ENCODE assay signal across 11 cellular contexts in genomic region chr12:42756841-42757661, GRCh38.
DNase-seq lines count a peak whose midpoint lies in the region; ATAC-seq and TF ChIP-seq lines count a peak whose summit lies in the region.
"Had no signal": no experiment of that assay in that cellular context is flagged by ENCODE, and none has a peak within 500 bp of the region (broad histone marks: within the 10 kb centered on the region; RNA-seq: fewer than 3 reads in every experiment).

No MANE protein-coding gene starts in this region.

- H4K20me1 ChIP-seq in SK-N-SH (ENCODE audit: insufficient read depth), result no peaks in the 10 kb centered on the region

- peak; percentile 20 to 89; a peak in 2 of 4 replicates for TF ChIP-seq EP300 in SK-N-SH (IDR thresholded peaks at IDR 0.05; ENCODE audit: borderline replicate concordance in 1 of 2, low read depth in 1 of 2, low read length in 1 of 2)

- peak overlapping the region; percentile 30; the same call in 1 of the 2 replicates for H3K4me2 ChIP-seq in SK-N-SH

- H3K9me3 ChIP-seq in HEK293 (ENCODE audit: control insufficient read depth, insufficient read depth, low read depth, low read length) (no peaks in the 10 kb centered on the region), SK-N-SH (no peaks in the 10 kb centered on the region), iPS-20b (ENCODE audit: insufficient read depth, low read depth, low read length) (no peaks in the 10 kb centered on the region)

- ATAC-seq in stimulated activated naive CD8-positive, alpha-beta T cell treated with anti-CD3 and anti-CD28 coated beads, Interleukin-15, amount 100 ng/mL, for 72 hours, result no peak
- ATAC-seq in GM19452 (IDR thresholded peaks at IDR 0.05; ENCODE audit: unreplicated experiment) (no peak), HG03108 (IDR thresholded peaks at IDR 0.05; ENCODE audit: unreplicated experiment) (no peak)
- ATAC-seq: activated CD8-positive, alpha-beta memory T cell treated with anti-CD3 and anti-CD28 coated beads, Interleukin-2, amount 10 ng/mL, durations not matched to agents 7 days and 5 days had no signal

- H3K36me3 ChIP-seq in HEK293 (ENCODE audit: control insufficient read depth in 2 of 2, insufficient read depth in 1 of 2, low read length in 2 of 2) (no peaks in the 10 kb centered on the region), SK-N-SH (replicated peaks in 1 of 2; ENCODE audit: control insufficient read depth in 1 of 2, insufficient read depth in 2 of 2, low read length in 1 of 2) (no peaks in the 10 kb centered on the region), iPS-20b (ENCODE audit: insufficient read depth, low read depth, low read length) (no peaks in the 10 kb centered on the region)

- H3K9me3 Mint-ChIP-seq in stimulated activated naive CD8-positive, alpha-beta T cell treated with anti-CD3 and anti-CD28 coated beads, Interleukin-15, amount 100 ng/mL, for 72 hours, result no peaks in the 10 kb centered on the region

- CTCF ChIA-PET in HEK293 (lab: Yijun Ruan, JAX), result interaction anchor here (0.6 to 0.7 kb wide), 2 partner anchors 29 to 187 kb away, joined by 3 read pairs; no protein-coding TSS in a partner anchor
- CTCF ChIA-PET in SK-N-SH (lab: Yijun Ruan, JAX), result interaction anchor here (1.0 kb wide), 1 partner anchor 9 kb away, joined by 3 read pairs; no protein-coding TSS in a partner anchor

- no peaks in the 10 kb centered on the region for H3K4me1 ChIP-seq in HEK293 (ENCODE audit: control insufficient read depth, insufficient read depth, low read length)
- H3K4me1 ChIP-seq in SK-N-SH (ENCODE audit: control insufficient read depth in 1 of 2, insufficient read depth in 2 of 2, low read depth in 1 of 2, low read length in 1 of 2), result peaks cover 6 to 15% of the 10 kb centered on the region in 2 experiments; a peak in 2 of 4 replicates
- peaks cover 25% of the 10 kb centered on the region for H3K4me1 ChIP-seq in iPS-20b (ENCODE audit: insufficient read depth, low read length)

- no peaks in the 10 kb centered on the region for H3K9me2 ChIP-seq in SK-N-SH

- POLR2A ChIA-PET in HEK293 (lab: Yijun Ruan, JAX) (interaction anchor here (1.1 kb wide), 1 partner anchor 34 kb away, joined by 3 read pairs; no protein-coding TSS in a partner anchor), SK-N-SH (lab: Yijun Ruan, JAX) (no interaction called here)

- H3K27me3 ChIP-seq in SK-N-SH (ENCODE audit: insufficient read depth) (no peaks in the 10 kb centered on the region), iPS-20b (ENCODE audit: insufficient read depth, low read length) (no peaks in the 10 kb centered on the region)

- DNase-seq in AG08396 (ENCODE audit: low spot score), result peak; percentile 66
- DNase-seq in SK-N-SH, result no peak
- DNase-seq in stimulated activated naive CD8-positive, alpha-beta T cell treated with anti-CD3 and anti-CD28 coated beads, Interleukin-15, amount 100 ng/mL, for 72 hours, result no peak
- DNase-seq in activated CD8-positive, alpha-beta memory T cell treated with anti-CD3 and anti-CD28 coated beads for 24 hours, result no peak
- DNase-seq: activated CD8-positive, alpha-beta memory T cell treated with anti-CD3 and anti-CD28 coated beads, Interleukin-2, amount 10 ng/mL, durations not matched to agents 7 days and 5 days; CD4-positive, CD25-positive, alpha-beta regulatory T cell; left cardiac atrium had no signal

- H3K27ac Mint-ChIP-seq in stimulated activated naive CD8-positive, alpha-beta T cell treated with anti-CD3 and anti-CD28 coated beads, Interleukin-15, amount 100 ng/mL, for 72 hours, result no peak overlapping the region
- H3K27ac Mint-ChIP-seq: activated CD8-positive, alpha-beta memory T cell treated with anti-CD3 and anti-CD28 coated beads, Interleukin-2, amount 10 ng/mL, durations not matched to agents 7 days and 5 days had no signal

- H3K4me3 ChIP-seq in HEK293 (ENCODE audit: low read depth, low read length), result no peak overlapping the region
- no peak overlapping the region for H3K4me3 ChIP-seq in SK-N-SH (ENCODE audit: low read depth in 2 of 2, low read length in 1 of 2)
- peak overlapping the region; percentile 11; the same call in 1 of the 2 replicates for H3K4me3 ChIP-seq in iPS-20b (ENCODE audit: low read length)

- 24% methylated on average over 11 of the region's 11 CpGs for WGBS in SK-N-SH (ENCODE audit: low lambda C conversion rate)

- peak overlapping the region; percentile 17; the same call in 1 of the 2 replicates for H3K9ac ChIP-seq in SK-N-SH
- peak overlapping the region; percentile 17 for H3K9ac ChIP-seq in iPS-20b (ENCODE audit: low read depth, low read length)

- H3K27me3 Mint-ChIP-seq in stimulated activated naive CD8-positive, alpha-beta T cell treated with anti-CD3 and anti-CD28 coated beads, Interleukin-15, amount 100 ng/mL, for 72 hours, result no peaks in the 10 kb centered on the region
- H3K27me3 Mint-ChIP-seq: activated CD8-positive, alpha-beta memory T cell treated with anti-CD3 and anti-CD28 coated beads, Interleukin-2, amount 10 ng/mL, durations not matched to agents 7 days and 5 days had no signal

- TF ChIP-seq RAD21 in SK-N-SH (IDR thresholded peaks at IDR 0.05; ENCODE audit: low read length), result no peak

- H3K79me2 ChIP-seq in SK-N-SH (ENCODE audit: insufficient read depth), result no peaks in the 10 kb centered on the region

- H3F3A ChIP-seq in SK-N-SH (replicated peaks; ENCODE audit: insufficient read depth), result no peaks in the 10 kb centered on the region

- no peaks in the 10 kb centered on the region for H3K4me1 Mint-ChIP-seq in stimulated activated naive CD8-positive, alpha-beta T cell treated with anti-CD3 and anti-CD28 coated beads, Interleukin-15, amount 100 ng/mL, for 72 hours
- H3K4me1 Mint-ChIP-seq: activated CD8-positive, alpha-beta memory T cell treated with anti-CD3 and anti-CD28 coated beads, Interleukin-2, amount 10 ng/mL, durations not matched to agents 7 days and 5 days; CD4-positive, CD25-positive, alpha-beta regulatory T cell had no signal

- TF ChIP-seq CTCF in HEK293 (tag by site-specific recombination; IDR thresholded peaks at IDR 0.05), result no peak
- no peak for TF ChIP-seq CTCF in SK-N-SH (IDR thresholded peaks at IDR 0.05)

- peak overlapping the region; percentile 13; the same call in 1 of the 2 replicates for H2AFZ ChIP-seq in SK-N-SH (ENCODE audit: low read depth)

- H3K27ac ChIP-seq in HEK293 (ENCODE audit: extremely low read depth, low read depth, low read length), result no peak overlapping the region
- peak overlapping the region in 1 of 2 experiments; percentile 44; a peak in 2 of 4 replicates for H3K27ac ChIP-seq in SK-N-SH (ENCODE audit: low read depth in 2 of 2, low read length in 1 of 2)
- H3K27ac ChIP-seq in iPS-20b (ENCODE audit: low read length), result no peak overlapping the region

- H3K4me3 Mint-ChIP-seq in stimulated activated naive CD8-positive, alpha-beta T cell treated with anti-CD3 and anti-CD28 coated beads, Interleukin-15, amount 100 ng/mL, for 72 hours, result no peak overlapping the region
- H3K4me3 Mint-ChIP-seq: activated CD8-positive, alpha-beta memory T cell treated with anti-CD3 and anti-CD28 coated beads, Interleukin-2, amount 10 ng/mL, durations not matched to agents 7 days and 5 days; CD4-positive, CD25-positive, alpha-beta regulatory T cell had no signal

TF ChIP-seq in HEK293, 187 proteins besides CTCF, POLR2A, EP300 and RAD21:
- peak; percentile 48; the same call in 1 of the 2 replicates for TF ChIP-seq MZF1 (tag by site-specific recombination; IDR thresholded peaks at IDR 0.05; ENCODE audit: borderline replicate concordance)
- no peak for TF ChIP-seq ZNF341 (tag by site-specific recombination; IDR thresholded peaks at IDR 0.05; ENCODE audit: low read depth)
- TF ChIP-seq GLIS1 (tag by site-specific recombination; IDR thresholded peaks at IDR 0.05), result peak; percentile 94
- TF ChIP-seq ZIC2 (tag by site-specific recombination; IDR thresholded peaks at IDR 0.05), result peak; percentile 87

TF ChIP-seq in SK-N-SH, 30 proteins besides CTCF, POLR2A, EP300 and RAD21 (continues in another document):
- no peak for TF ChIP-seq FOXJ3 (CRISPR knock-in tag; IDR thresholded peaks at IDR 0.05)
- peak; percentile 82 for TF ChIP-seq TCF12 (IDR thresholded peaks at IDR 0.05)
- no peak for TF ChIP-seq SIN3A (IDR thresholded peaks at IDR 0.05; ENCODE audit: borderline replicate concordance, low read depth, low read length)
- TF ChIP-seq RXRA (IDR thresholded peaks at IDR 0.05; ENCODE audit: borderline replicate concordance, low read depth), result peak; percentile 67; the same call in 1 of the 2 replicates
- no peak for TF ChIP-seq ELF1 (IDR thresholded peaks at IDR 0.05)
- no peak for TF ChIP-seq MAX (IDR thresholded peaks at IDR 0.05; ENCODE audit: low read depth)
- TF ChIP-seq TEAD4 (IDR thresholded peaks at IDR 0.05; ENCODE audit: borderline replicate concordance, insufficient read depth), result peak; percentile 79
- TF ChIP-seq NFIC (IDR thresholded peaks at IDR 0.05; ENCODE audit: borderline replicate concordance), result peak; percentile 44; the same call in 1 of the 2 replicates
- no peak for TF ChIP-seq TAF1 (IDR thresholded peaks at IDR 0.05; ENCODE audit: borderline replicate concordance, low read depth, low read length)
- no peak for TF ChIP-seq GATA2 (CRISPR knock-in tag; IDR thresholded peaks at IDR 0.05)
- 0 out of 2 replicates have a peak, but pooled peaks have one; percentile 42 for TF ChIP-seq FOXM1 (IDR thresholded peaks at IDR 0.05; ENCODE audit: low read depth)
- TF ChIP-seq USF1 (IDR thresholded peaks at IDR 0.05; ENCODE audit: borderline replicate concordance, low read depth), result no peak
- no peak for TF ChIP-seq EZH2phosphoT487 (IDR thresholded peaks at IDR 0.05; ENCODE audit: borderline replicate concordance, low read depth)
- TF ChIP-seq POLR2AphosphoS5 (IDR thresholded peaks at IDR 0.05; ENCODE audit: low read depth, low read length), result peak; percentile 40; the same call in 1 of the 2 replicates
- TF ChIP-seq RFX5 (IDR thresholded peaks at IDR 0.05; ENCODE audit: low read length), result no peak
- no peak for TF ChIP-seq SMC3 (IDR thresholded peaks at IDR 0.05; ENCODE audit: low read depth, low read length)
